In genomic region chrX:123210252-123210651, GRCh38 we compare ENCODE assay signal across 28 cellular contexts. TPM values are rescaled to one million over a fixed set of nuclear protein-coding genes. Genes with fewer than 3 reads are reported as not detected.
A peak's percentile ranks its signal among the peaks of the same experiment; 100 is the strongest.
DNase-seq lines count a peak whose midpoint lies in the region; ATAC-seq, FAIRE-seq and TF ChIP-seq lines count a peak whose summit lies in the region.
"Had no signal": no experiment of that assay in that cellular context is flagged by ENCODE, and none has a peak within 500 bp of the region (broad histone marks: within the 10 kb centered on the region; RNA-seq: fewer than 3 reads in every experiment).

No MANE protein-coding gene starts in this region.

- H3K4me1 Mint-ChIP-seq in CD4-positive, alpha-beta memory T cell = no peaks in the 10 kb centered on the region
- H3K4me1 Mint-ChIP-seq: CD14-positive monocyte; CD4-positive, CD25-positive, alpha-beta regulatory T cell had no signal

- no peaks in the 10 kb centered on the region for H3K9me3 ChIP-seq in A549
- no peaks in the 10 kb centered on the region for H3K9me3 ChIP-seq in K562 (replicated peaks; ENCODE audit: control insufficient read depth, insufficient read depth, low read depth, low read length)
- H3K9me3 ChIP-seq in parathyroid adenoma (ENCODE audit: control insufficient read depth, low read length) = no peaks in the 10 kb centered on the region
- H3K9me3 ChIP-seq in CD4-positive, alpha-beta memory T cell (ENCODE audit: control insufficient read depth in 1 of 2, low read length in 2 of 2) = no peaks in the 10 kb centered on the region
- H3K9me3 ChIP-seq: BE2C, BLaER1 had no signal

- BruUV-seq in K562 (replicated peaks; lab: Mats Ljungman, UMichigan) = no TSS peak

- no peak for TF ChIP-seq CTCF in A549 (IDR thresholded peaks at IDR 0.05)
- TF ChIP-seq CTCF in K562 (IDR thresholded peaks at IDR 0.05 in 2 of 3, conservative IDR thresholded peaks at IDR 0.05 in 1 of 3; ENCODE audit: insufficient read depth in 2 of 3, low read depth in 1 of 3, low read length in 3 of 3) = no peak
- TF ChIP-seq CTCF in parathyroid adenoma (IDR thresholded peaks at IDR 0.05) = no peak

- in situ Hi-C loops in K562 (cut with MboI) = no loop called here

- H3K79me2 ChIP-seq in K562 (ENCODE audit: control insufficient read depth, insufficient read depth, low read length) = no peaks in the 10 kb centered on the region
- no peaks in the 10 kb centered on the region for H3K79me2 ChIP-seq in parathyroid adenoma

- ATAC-seq in A549 (no peak), K562 (no peak)
- ATAC-seq: CD8-positive, alpha-beta T cell; GM12878 had no signal

- H3K4me3 Mint-ChIP-seq in CD4-positive, alpha-beta memory T cell = no peak overlapping the region
- H3K4me3 Mint-ChIP-seq: CD14-positive monocyte; CD4-positive, CD25-positive, alpha-beta regulatory T cell; CD8-positive, alpha-beta T cell had no signal

- CTCF ChIA-PET in A549 (lab: Yijun Ruan, JAX) (no interaction called here), K562 (lab: Yijun Ruan, JAX; ENCODE audit: low intra/inter-chr PET ratio) (no interaction called here)
- CTCF ChIA-PET in CD4-positive, alpha-beta memory T cell (lab: Charles Lee; ENCODE audit: partially characterized antibody) = no interaction called here

- no peak for TF ChIP-seq POLR2A in A549 (IDR thresholded peaks at IDR 0.05; ENCODE audit: low read length)
- no peak for TF ChIP-seq POLR2A in K562 (conservative IDR thresholded peaks at IDR 0.05)

- H3K9me3 Mint-ChIP-seq in CD4-positive, alpha-beta memory T cell = no peaks in the 10 kb centered on the region
- H3K9me3 Mint-ChIP-seq: CD8-positive, alpha-beta T cell had no signal

- TF ChIP-seq EP300 in A549 (IDR thresholded peaks at IDR 0.05) (no peak), K562 (IDR thresholded peaks at IDR 0.05; ENCODE audit: low read length) (no peak)

- H3K4me2 ChIP-seq in A549 = no peak overlapping the region
- H3K4me2 ChIP-seq in K562 (ENCODE audit: insufficient read depth, low read length) = no peak overlapping the region
- no peak overlapping the region for H3K4me2 ChIP-seq in parathyroid adenoma (ENCODE audit: low read length)
- H3K4me2 ChIP-seq: BLaER1 had no signal

- POLR2A ChIA-PET in A549 (lab: Yijun Ruan, JAX) = no interaction called here
- POLR2A ChIA-PET in K562 (lab: Yijun Ruan, JAX) = interaction anchor here (1.2 kb wide), 1 partner anchor 9 kb away, joined by 3 read pairs; no protein-coding TSS in a partner anchor
- POLR2A ChIA-PET in CD4-positive, alpha-beta memory T cell (lab: Charles Lee; ENCODE audit: partially characterized antibody) = no interaction called here

- H3K9me1 ChIP-seq in K562 (ENCODE audit: control insufficient read depth, insufficient read depth, low read length) = no peaks in the 10 kb centered on the region

- H3K27ac ChIP-seq in A549 = no peak overlapping the region
- H3K27ac ChIP-seq in K562 (ENCODE audit: extremely low read depth, low read depth, low read length) = no peak overlapping the region
- H3K27ac ChIP-seq in parathyroid adenoma = peak overlapping the region; percentile 49
- H3K27ac ChIP-seq in CD4-positive, alpha-beta memory T cell (ENCODE audit: low read depth, low read length) = no peak overlapping the region
- H3K27ac ChIP-seq: 22Rv1, BLaER1 had no signal

- no peaks in the 10 kb centered on the region for H3K36me3 Mint-ChIP-seq in CD4-positive, alpha-beta memory T cell
- H3K36me3 Mint-ChIP-seq: CD14-positive monocyte; CD4-positive, CD25-positive, alpha-beta regulatory T cell; CD8-positive, alpha-beta T cell had no signal

- H3K4me3 ChIP-seq in A549 (no peak overlapping the region), K562 (no peak overlapping the region), parathyroid adenoma (ENCODE audit: low read depth, low read length) (no peak overlapping the region)
- no peak overlapping the region for H3K4me3 ChIP-seq in CD4-positive, alpha-beta memory T cell (ENCODE audit: low read length in 2 of 2)
- H3K4me3 ChIP-seq: BLaER1, GM12878 had no signal

- H3K27me3 ChIP-seq in K562 (ENCODE audit: control insufficient read depth in 2 of 2, insufficient read depth in 2 of 2, low read length in 2 of 2) = no peaks in the 10 kb centered on the region
- H3K27me3 ChIP-seq in parathyroid adenoma (ENCODE audit: control insufficient read depth, insufficient read depth, low read length) = no peaks in the 10 kb centered on the region
- H3K27me3 ChIP-seq in CD4-positive, alpha-beta memory T cell (ENCODE audit: insufficient read depth, low read length) = no peaks in the 10 kb centered on the region
- H3K27me3 ChIP-seq: BE2C had no signal

- no peak for DNase-seq in A549 (ENCODE audit: low read depth in 1 of 2, low spot score in 1 of 2)
- no peak for DNase-seq in K562 (ENCODE audit: extremely low read depth in 1 of 4, low spot score in 3 of 4)
- no peak for DNase-seq in posterior vena cava (ENCODE audit: low spot score)
- DNase-seq in CD4-positive, alpha-beta memory T cell = no peak
- DNase-seq: ACHN; BE2C; C1 segment of cervical spinal cord; CD4-positive, CD25-positive, alpha-beta regulatory T cell; CD8-positive, alpha-beta T cell; COR-L47; DMS 273 treated with DMSO at 0.1 percent for 48 hours; DMS153; DMS53; DMS79; DND-41; EL; GDM1 had no signal

- no peak overlapping the region for H3K27ac Mint-ChIP-seq in CD4-positive, alpha-beta memory T cell
- H3K27ac Mint-ChIP-seq: CD14-positive monocyte; CD4-positive, CD25-positive, alpha-beta regulatory T cell; CD8-positive, alpha-beta T cell had no signal

- H3K27me3 Mint-ChIP-seq in CD4-positive, alpha-beta memory T cell = no peaks in the 10 kb centered on the region
- H3K27me3 Mint-ChIP-seq: CD4-positive, CD25-positive, alpha-beta regulatory T cell had no signal

- FAIRE-seq in A549 (lab: Jason Lieb, UNC) (no peak), K562 (lab: Jason Lieb, UNC) (no peak)
- FAIRE-seq: GM12878, GM12892, GM18507 had no signal

- no peaks in the 10 kb centered on the region for H3K4me1 ChIP-seq in A549
- H3K4me1 ChIP-seq in K562 (replicated peaks in 1 of 2; ENCODE audit: control insufficient read depth in 2 of 2, insufficient read depth in 2 of 2, low read length in 2 of 2) = peaks cover 0 to 4% of the 10 kb centered on the region in 2 experiments; a peak in 2 of 5 replicates
- H3K4me1 ChIP-seq in parathyroid adenoma = peaks cover 25% of the 10 kb centered on the region
- H3K4me1 ChIP-seq in CD4-positive, alpha-beta memory T cell (ENCODE audit: insufficient read depth, low read length) = no peaks in the 10 kb centered on the region
- H3K4me1 ChIP-seq: BE2C, BLaER1 had no signal

- H3K9ac ChIP-seq in K562 (ENCODE audit: insufficient read depth in 1 of 2, low read depth in 2 of 2, low read length in 2 of 2) (no peak overlapping the region), parathyroid adenoma (no peak overlapping the region)
- H3K9ac ChIP-seq: BLaER1 had no signal

- no peaks in the 10 kb centered on the region for H4K20me1 ChIP-seq in K562 (replicated peaks; ENCODE audit: control insufficient read depth, insufficient read depth, low read length)
- H4K20me1 ChIP-seq: BLaER1 had no signal

- no peak overlapping the region for H2AFZ ChIP-seq in K562 (ENCODE audit: low read depth, low read length)
- no peak overlapping the region for H2AFZ ChIP-seq in parathyroid adenoma

- no peaks in the 10 kb centered on the region for H3K36me3 ChIP-seq in K562 (ENCODE audit: control insufficient read depth, insufficient read depth, low read length)
- H3K36me3 ChIP-seq in parathyroid adenoma (ENCODE audit: control insufficient read depth, insufficient read depth, low read length) = no peaks in the 10 kb centered on the region
- H3K36me3 ChIP-seq in CD4-positive, alpha-beta memory T cell (ENCODE audit: insufficient read depth, low read length) = no peaks in the 10 kb centered on the region
- H3K36me3 ChIP-seq: BE2C, BLaER1 had no signal

- intact Hi-C loops in K562 (cut with micrococcal nuclease) = no loop called here
- intact Hi-C loops in posterior vena cava (cut with DNase I) = no loop called here
- intact Hi-C loops in CD4-positive, alpha-beta memory T cell (cut with micrococcal nuclease) = no loop called here

- TF ChIP-seq RAD21 in A549 (conservative IDR thresholded peaks at IDR 0.05 in 1 of 2, IDR thresholded peaks at IDR 0.05 in 1 of 2) = no peak
- no peak for TF ChIP-seq RAD21 in K562 (CRISPR knock-in tag; conservative IDR thresholded peaks at IDR 0.05 in 1 of 2, IDR thresholded peaks at IDR 0.05 in 1 of 2)

TF ChIP-seq in A549, 52 proteins besides CTCF, POLR2A, EP300 and RAD21 (continues in another document):
- TF ChIP-seq RCOR1 (IDR thresholded peaks at IDR 0.05; ENCODE audit: low read depth, low read length) (no peak), EHMT2 (IDR thresholded peaks at IDR 0.05; ENCODE audit: low read depth) (no peak), MAFK (IDR thresholded peaks at IDR 0.05; ENCODE audit: partially characterized antibody) (peak; percentile 22)

TF ChIP-seq in K562, 482 proteins besides CTCF, POLR2A, EP300 and RAD21 (continues in another document):
- TF ChIP-seq ZNF316 (IDR thresholded peaks at IDR 0.05) = peak; percentile 52
- peak; percentile 28; the same call in 1 of the 2 replicates for TF ChIP-seq C11orf30 (IDR thresholded peaks at IDR 0.05; ENCODE audit: low read depth)
- TF ChIP-seq MAFG (tag; conservative IDR thresholded peaks at IDR 0.05) = peak; percentile 54

RNA-seq across cellular contexts. Expression of gene GRIA3, which starts 26.2 kb away (rescaled TPM):
- polyA plus RNA-seq in A549 (2011; rRNA removed) (not detected in 2 replicates), A549 (2017; fragmentation: RNase III; extraction: RNeasy Plus Mini Kit Qiagen cat#74134 plus additional on column Dnase treatment) (not detected in 3 replicates), K562 (2011; rRNA removed) (not detected in 2 replicates), K562 (2014; fragmentation: Illumina TruSeq; extraction: Trizol) (not detected in 2 replicates), K562 (2014; fragmentation: Nextera tagmentation; extraction: Ambion mirVana) (under 1 TPM in 1 of 2 experiments, not detected in 1; 0.10 TPM), K562 (2014; rRNA removed) (not detected in 2 replicates)
- not detected in 2 replicates for polyA plus RNA-seq in A549 (2012; cell fraction: cytosol; rRNA removed)
- polyA plus RNA-seq in A549 (2012; cell fraction: nucleus; rRNA removed) = not detected in 2 replicates
- not detected in 2 replicates for polyA minus RNA-seq in A549 (2011; rRNA and poly(A)+ RNA removed)
- total RNA-seq in K562 (2011; cell fraction: chromatin; rRNA removed; ENCODE audit: low replicate concordance) = not detected in 2 replicates
- not detected in 2 replicates for total RNA-seq in K562 (2011; cell fraction: nucleolus; rRNA removed)
- total RNA-seq in K562 (2011; cell fraction: nucleoplasm; rRNA removed) = not detected in 2 replicates
- total RNA-seq in K562 (2014; rRNA removed) (not detected in 2 replicates), K562 (2014; rRNA removed; fragmentation: Illumina TruSeq; extraction: Trizol) (not detected in 2 replicates), K562 (2015; rRNA removed; fragmentation: Illumina TruSeq; extraction: Trizol) (not detected in 2 replicates), K562 (2021) (not detected in 2 replicates), posterior vena cava (10 to 100 TPM in 1 of 2 donors, 1 to 10 TPM in 1; 4.9 to 15.2 TPM)
- polyA plus RNA-seq in K562 (2011; cell fraction: cytosol; rRNA removed) = not detected in 2 replicates
- polyA plus RNA-seq in K562 (2011; cell fraction: nucleus; rRNA removed) = not detected in 2 replicates
- 0.03 and 0.12 TPM in 2 replicates for polyA plus RNA-seq in K562 (2012)
- polyA minus RNA-seq in K562 (2011; rRNA and poly(A)+ RNA removed) = not detected in 2 replicates
- not detected in 2 replicates for polyA minus RNA-seq in K562 (2011; cell fraction: cytosol; rRNA and poly(A)+ RNA removed)
- polyA minus RNA-seq in K562 (2011; cell fraction: nucleus; rRNA and poly(A)+ RNA removed) = not detected in 2 replicates
- total RNA-seq in CD4-positive, alpha-beta memory T cell = not detected
- not detected for polyA plus RNA-seq in CD4-positive, alpha-beta memory T cell
- total RNA-seq: A172; A673; CD4-positive, CD25-positive, alpha-beta regulatory T cell; CD8-positive, alpha-beta T cell; Daoy; G401 had no signal
- polyA plus RNA-seq: CD14-positive monocyte; CD4-positive, CD25-positive, alpha-beta regulatory T cell had no signal

Comparison
In these comparisons a context has a peak if more than half of its experiments do, and no peak if none do; other contexts are left out.
1. Of the 35 proteins assayed by ChIP-seq in both K562 and A549: peak only in K562: none; only in A549: MAFK; in both: none; in neither: 34.